ENCODE assay signal across 17 cellular contexts in genomic region chr14:63899953-63900352, GRCh38. TPM values are rescaled to one million over a fixed set of nuclear protein-coding genes. Genes with fewer than 3 reads are reported as not detected.
A peak's percentile ranks its signal among the peaks of the same experiment; 100 is the strongest.
DNase-seq lines count a peak whose midpoint lies in the region; TF ChIP-seq lines count a peak whose summit lies in the region.
"Had no signal": no experiment of that assay in that cellular context is flagged by ENCODE, and none has a peak within 500 bp of the region (broad histone marks: within the 10 kb centered on the region; RNA-seq: fewer than 3 reads in every experiment).

No MANE protein-coding gene starts in this region.

- intact Hi-C loops in ascending aorta (cut with DNase I): loop anchor here (10.0 kb wide), 1 partner anchor 215 kb away; no protein-coding TSS in a partner anchor

- H3K36me3 Mint-ChIP-seq in endothelial cell (ENCODE audit: low read depth, unreplicated experiment): no peaks in the 10 kb centered on the region

- H3K9me3 ChIP-seq in ascending aorta: no peaks in the 10 kb centered on the region
- H3K9me3 ChIP-seq: psoas muscle had no signal

- H3K27ac Mint-ChIP-seq in endothelial cell (ENCODE audit: unreplicated experiment): peak overlapping the region; percentile 43

- H3K27ac ChIP-seq in ascending aorta: no peak overlapping the region
- H3K27ac ChIP-seq: psoas muscle had no signal

- H3K27me3 ChIP-seq in ascending aorta: no peaks in the 10 kb centered on the region

- H3K4me3 ChIP-seq in ascending aorta: no peak overlapping the region
- H3K4me3 ChIP-seq: K562, psoas muscle had no signal

- peaks cover 15% of the 10 kb centered on the region for H3K4me1 Mint-ChIP-seq in endothelial cell (ENCODE audit: unreplicated experiment)

- H3K36me3 ChIP-seq in ascending aorta: no peaks in the 10 kb centered on the region

- no peak overlapping the region for H3K4me3 Mint-ChIP-seq in endothelial cell (ENCODE audit: unreplicated experiment)

- no peaks in the 10 kb centered on the region for H3K9me3 Mint-ChIP-seq in endothelial cell (ENCODE audit: unreplicated experiment)

- H3K4me1 ChIP-seq in ascending aorta: peaks cover 0 to 27% of the 10 kb centered on the region in 2 donors

- peaks cover 4% of the 10 kb centered on the region for H3K27me3 Mint-ChIP-seq in endothelial cell (ENCODE audit: unreplicated experiment)

- TF ChIP-seq CTCF in endothelial cell (IDR thresholded peaks at IDR 0.05; ENCODE audit: unreplicated experiment) (no peak), ascending aorta (IDR thresholded peaks at IDR 0.05) (no peak)

- DNase-seq in AML-193 (lab: John Stamatoyannopoulos, UW): peak; percentile 40 to 49
- peak; percentile 44 for DNase-seq in GF-D8 (lab: John Stamatoyannopoulos, UW)
- peak; percentile 63 to 78 for DNase-seq in NOMO-1 (lab: John Stamatoyannopoulos, UW; ENCODE audit: unreplicated experiment in 2 of 2)
- DNase-seq in endothelial cell (ENCODE audit: low spot score): no peak
- no peak for DNase-seq in HUDEP-2 (lab: John Stamatoyannopoulos, UW; ENCODE audit: unreplicated experiment in 76 of 76)
- DNase-seq in dedifferentiated amniotic fluid mesenchymal stem cell (ENCODE audit: extremely low spot score): no peak
- DNase-seq in ascending aorta (ENCODE audit: low spot score in 2 of 2): no peak
- DNase-seq in stimulated activated CD4-positive, alpha-beta T cell treated with anti-CD3 and anti-CD28 coated beads, Interleukin-2, amount 100 ng/mL, for 48 hours: no peak
- DNase-seq: activated CD4-positive, alpha-beta T cell treated with anti-CD3 and anti-CD28 coated beads, Interleukin-2, amount 50 U/mL, for 48 hours; activated naive CD4-positive, alpha-beta T cell treated with anti-CD3 and anti-CD28 coated beads, Interleukin-2, amount 50 U/mL, for 16 hours; erythroblast; mesendoderm; NCI-H2029; NK-92 treated with Interleukin-12 subunit alpha and Interleukin-12 subunit beta, amount 100 ng/mL, for 24 hours; psoas muscle; stimulated activated CD4-positive, alpha-beta T cell treated with anti-CD3 and anti-CD28 coated beads, Interleukin-1b, Interleukin-23, amount 100 ng/mL, for 48 hours had no signal

RNA-seq across cellular contexts. Expression of gene SYNE2, which starts 47.1 kb away (rescaled TPM):
- total RNA-seq in endothelial cell (ENCODE audit: unreplicated experiment) (35.9 TPM), ascending aorta (518 TPM)

Comparison
In these comparisons a context has a peak if more than half of its experiments do, and no peak if none do; other contexts are left out.
1. DNase-seq: peak in AML-193 (2 of 2), GF-D8 (single experiment) and NOMO-1 (2 of 2); none in endothelial cell (single experiment), HUDEP-2 (0 of 76), dedifferentiated amniotic fluid mesenchymal stem cell (single experiment), ascending aorta (0 of 2) and stimulated activated CD4-positive, alpha-beta T cell treated with anti-CD3 and anti-CD28 coated beads, Interleukin-2, amount 100 ng/mL, for 48 hours (0 of 2).
2. RNA of gene SYNE2, which starts 47.1 kb away (total RNA-seq): 518 TPM in ascending aorta (single experiment); 35.9 TPM in endothelial cell (single experiment); every median in the first group is over 10 times any median in the second.